ENCODE assay signal across 19 cellular contexts in genomic region chr10:85194685-85195084, GRCh38.
DNase-seq lines count a peak whose midpoint lies in the region; ATAC-seq and TF ChIP-seq lines count a peak whose summit lies in the region.
"Had no signal": no experiment of that assay in that cellular context is flagged by ENCODE, and none has a peak within 500 bp of the region (broad histone marks: within the 10 kb centered on the region; RNA-seq: fewer than 3 reads in every experiment).

No MANE protein-coding gene starts in this region.

- DNase-seq in NCI-H2227 (lab: John Stamatoyannopoulos, UW; ENCODE audit: unreplicated experiment) = peak; percentile 23
- DNase-seq in NCI-H2227 treated with DMSO at 0.1 percent for 48 hours (lab: John Stamatoyannopoulos, UW) = no peak
- peak; percentile 47 for DNase-seq in esophagus muscularis mucosa (ENCODE audit: extremely low spot score)
- DNase-seq in putamen (ENCODE audit: low spot score) = peak; percentile 32
- no peak for DNase-seq in activated CD4-positive, alpha-beta T cell treated with anti-CD3 and anti-CD28 coated beads for 36 hours
- DNase-seq in NCI-H2171 (lab: John Stamatoyannopoulos, UW) = no peak
- DNase-seq: AML-193; Caco-2; Calu3; CD4-positive, alpha-beta T cell; CD8-positive, alpha-beta T cell; DMS79 treated with DMSO at 0.1 percent for 48 hours; GF-D8 had no signal

- no peak overlapping the region for H3K9ac ChIP-seq in neural cell (ENCODE audit: low read length)
- H3K9ac ChIP-seq: BLaER1 treated with 17β-estradiol and CSF1 and Interleukin-3, amounts not matched to agents 10 nM and 100 nM had no signal

- no peak for TF ChIP-seq POLR2A in esophagus muscularis mucosa (IDR thresholded peaks at IDR 0.05; ENCODE audit: low read depth)

- H3K27ac Mint-ChIP-seq in activated CD4-positive, alpha-beta T cell treated with anti-CD3 and anti-CD28 coated beads for 36 hours = no peak overlapping the region
- H3K27ac Mint-ChIP-seq: B cell; CD4-positive, alpha-beta T cell; CD8-positive, alpha-beta T cell had no signal

- peaks cover 3% of the 10 kb centered on the region for H3K27me3 Mint-ChIP-seq in activated CD4-positive, alpha-beta T cell treated with anti-CD3 and anti-CD28 coated beads for 36 hours
- H3K27me3 Mint-ChIP-seq: B cell had no signal

- H3K9me2 ChIP-seq in neural cell (ENCODE audit: insufficient read depth, low read length) = no peaks in the 10 kb centered on the region

- TF ChIP-seq RAD21 in neural cell (conservative IDR thresholded peaks at IDR 0.05) = no peak

- no peak for ATAC-seq in activated CD4-positive, alpha-beta T cell treated with anti-CD3 and anti-CD28 coated beads for 36 hours
- ATAC-seq: A549; CD8-positive, alpha-beta T cell had no signal

- H3K4me3 Mint-ChIP-seq in activated CD4-positive, alpha-beta T cell treated with anti-CD3 and anti-CD28 coated beads for 36 hours = no peak overlapping the region
- H3K4me3 Mint-ChIP-seq: B cell; CD4-positive, alpha-beta T cell; CD8-positive, alpha-beta T cell had no signal

- H3K27ac ChIP-seq in esophagus muscularis mucosa (replicated peaks in 1 of 4) = no peak overlapping the region
- peak overlapping the region; percentile 6 for H3K27ac ChIP-seq in neural cell (ENCODE audit: low read length)
- H3K27ac ChIP-seq: 22Rv1; A549; BLaER1 treated with 17β-estradiol and CSF1 and Interleukin-3, amounts not matched to agents 10 nM and 100 nM; C4-2B had no signal

- TF ChIP-seq EP300 in esophagus muscularis mucosa (IDR thresholded peaks at IDR 0.05) (no peak), neural cell (conservative IDR thresholded peaks at IDR 0.05; ENCODE audit: poor library complexity, severe bottlenecking) (peak; percentile 82)

- H3K4me1 ChIP-seq in esophagus muscularis mucosa = no peaks in the 10 kb centered on the region
- H3K4me1 ChIP-seq: A549, Caco-2 had no signal

- H3K4me1 Mint-ChIP-seq in activated CD4-positive, alpha-beta T cell treated with anti-CD3 and anti-CD28 coated beads for 36 hours = no peaks in the 10 kb centered on the region
- H3K4me1 Mint-ChIP-seq: B cell had no signal

- intact Hi-C loops in esophagus muscularis mucosa (cut with DNase I) = no loop called here
- intact Hi-C loops in activated CD4-positive, alpha-beta T cell treated with anti-CD3 and anti-CD28 coated beads for 36 hours (cut with DNase I, micrococcal nuclease) = no loop called here

- TF ChIP-seq CTCF in esophagus muscularis mucosa (IDR thresholded peaks at IDR 0.05) (no peak), neural cell (IDR thresholded peaks at IDR 0.05; ENCODE audit: poor library complexity, severe bottlenecking) (no peak)

- H4K20me1 ChIP-seq in neural cell (ENCODE audit: insufficient read depth) = no peaks in the 10 kb centered on the region
- H4K20me1 ChIP-seq: BLaER1 treated with 17β-estradiol and CSF1 and Interleukin-3, amounts not matched to agents 10 nM and 100 nM had no signal

- H2AFZ ChIP-seq in neural cell (ENCODE audit: low read depth, low read length) = no peak overlapping the region

- H3K36me3 ChIP-seq in esophagus muscularis mucosa (no peaks in the 10 kb centered on the region), neural cell (ENCODE audit: insufficient read depth, low read length) (no peaks in the 10 kb centered on the region)
- H3K36me3 ChIP-seq: BLaER1 treated with 17β-estradiol and CSF1 and Interleukin-3, amounts not matched to agents 10 nM and 100 nM had no signal

- no peaks in the 10 kb centered on the region for H3K79me2 ChIP-seq in neural cell (replicated peaks; ENCODE audit: insufficient read depth, low read length)

- H3K4me3 ChIP-seq in esophagus muscularis mucosa = no peak overlapping the region
- peak overlapping the region; percentile 44 for H3K4me3 ChIP-seq in neural cell (ENCODE audit: low read length)
- H3K4me3 ChIP-seq: A549; BLaER1 treated with 17β-estradiol and CSF1 and Interleukin-3, amounts not matched to agents 10 nM and 100 nM had no signal

- H3K4me2 ChIP-seq in neural cell (ENCODE audit: low read length) = no peak overlapping the region
- H3K4me2 ChIP-seq: A549 had no signal

- POLR2A ChIA-PET in activated CD4-positive, alpha-beta T cell treated with anti-CD3 and anti-CD28 coated beads for 36 hours (lab: Charles Lee) = no interaction called here

- H3K9me3 ChIP-seq in esophagus muscularis mucosa (no peaks in the 10 kb centered on the region), neural cell (ENCODE audit: low read length) (no peaks in the 10 kb centered on the region)
- H3K9me3 ChIP-seq: A549; BLaER1 treated with 17β-estradiol and CSF1 and Interleukin-3, amounts not matched to agents 10 nM and 100 nM; Caco-2 had no signal

- CTCF ChIA-PET in activated CD4-positive, alpha-beta T cell treated with anti-CD3 and anti-CD28 coated beads for 36 hours (lab: Charles Lee) = interaction anchor here (0.6 kb wide), 1 partner anchor 536 kb away, joined by 3 read pairs; no protein-coding TSS in a partner anchor

- no peaks in the 10 kb centered on the region for H3F3A ChIP-seq in neural cell (ENCODE audit: insufficient read depth, low read length, poor library complexity, severe bottlenecking)

- H3K27me3 ChIP-seq in esophagus muscularis mucosa (peaks cover 0 to 4% (median 0%) of the 10 kb centered on the region in 4 donors), neural cell (ENCODE audit: insufficient read depth, low read depth, low read length) (no peaks in the 10 kb centered on the region)
- H3K27me3 ChIP-seq: BLaER1 treated with 17β-estradiol and CSF1 and Interleukin-3, amounts not matched to agents 10 nM and 100 nM had no signal

- WGBS in esophagus muscularis mucosa = 48% methylated on average over 2 of the region's 2 CpGs

- no peaks in the 10 kb centered on the region for H3K9me3 Mint-ChIP-seq in activated CD4-positive, alpha-beta T cell treated with anti-CD3 and anti-CD28 coated beads for 36 hours (ENCODE audit: low read depth)
- H3K9me3 Mint-ChIP-seq: CD4-positive, alpha-beta T cell had no signal

- H3K36me3 Mint-ChIP-seq in activated CD4-positive, alpha-beta T cell treated with anti-CD3 and anti-CD28 coated beads for 36 hours (ENCODE audit: low read depth) = no peaks in the 10 kb centered on the region
- H3K36me3 Mint-ChIP-seq: CD8-positive, alpha-beta T cell had no signal

TF ChIP-seq in neural cell, 6 proteins besides CTCF, POLR2A, EP300 and RAD21:
- TF ChIP-seq POLR2AphosphoS5 (IDR thresholded peaks at IDR 0.05) (peak; percentile 66), SMC3 (conservative IDR thresholded peaks at IDR 0.05; ENCODE audit: poor library complexity) (no peak), TAF1 (IDR thresholded peaks at IDR 0.05; ENCODE audit: low read depth) (no peak)

Comparison
In these comparisons a context has a peak if more than half of its experiments do, and no peak if none do; other contexts are left out.
1. DNase-seq: peak in NCI-H2227 (single experiment), esophagus muscularis mucosa (single experiment) and putamen (single experiment); none in NCI-H2227 treated with DMSO at 0.1 percent for 48 hours (single experiment), activated CD4-positive, alpha-beta T cell treated with anti-CD3 and anti-CD28 coated beads for 36 hours (single experiment) and NCI-H2171 (single experiment).